Comparison of ENCODE assay signal across 9 cellular contexts in the genomic region with DNA sequence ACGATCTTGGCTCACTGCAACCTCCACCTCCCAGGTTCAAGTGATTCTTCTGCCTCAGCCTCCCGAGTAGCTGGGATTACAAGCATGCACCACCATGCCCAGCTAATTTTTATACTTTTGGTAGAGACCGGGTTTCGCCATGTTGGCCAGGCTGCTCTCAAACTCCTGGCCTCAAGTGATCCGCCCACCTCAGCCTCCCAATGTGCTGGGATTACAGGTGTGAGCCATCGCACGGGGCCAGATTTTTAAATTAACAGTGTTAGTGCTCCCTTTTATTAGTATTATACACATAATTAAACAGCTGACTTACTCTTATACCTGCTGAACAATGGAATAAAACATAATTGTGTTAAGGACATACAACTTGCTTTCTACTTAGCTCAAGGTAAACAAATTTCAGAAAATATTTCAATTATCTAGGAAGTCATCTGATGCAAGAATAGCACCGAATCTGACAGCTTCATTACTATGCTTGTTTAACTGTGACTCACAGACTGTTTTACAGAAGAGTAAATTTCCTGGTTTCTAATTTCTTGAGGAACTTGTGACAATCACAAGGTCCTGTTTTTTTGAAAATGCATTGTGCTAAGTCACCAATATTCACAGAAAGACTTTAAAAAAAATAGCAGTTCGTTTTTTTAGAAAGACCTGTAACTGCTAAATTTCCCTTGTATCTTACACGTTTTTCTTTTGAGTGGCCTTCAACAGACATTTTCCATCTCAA. TPM values are rescaled to one million over a fixed set of nuclear protein-coding genes. Genes with fewer than 3 reads are reported as not detected.
A peak's percentile ranks its signal among the peaks of the same experiment; 100 is the strongest.
DNase-seq lines count a peak whose midpoint lies in the region; TF ChIP-seq lines count a peak whose summit lies in the region.
"Had no signal": no experiment of that assay in that cellular context is flagged by ENCODE, and none has a peak within 500 bp of the region (broad histone marks: within the 10 kb centered on the region; RNA-seq: fewer than 3 reads in every experiment).

No MANE protein-coding gene starts in this region.

- H3K27ac Mint-ChIP-seq in chondrocyte (ENCODE audit: unreplicated experiment) = peak overlapping the region; percentile 98
- H3K27ac Mint-ChIP-seq: activated naive CD8-positive, alpha-beta T cell had no signal

- DNase-seq in AG10803 (ENCODE audit: low read depth) (peak; percentile 87), MV-4-11 (lab: John Stamatoyannopoulos, UW) (peak; percentile 60), chondrocyte (ENCODE audit: low spot score) (no peak), midbrain (lab: John Stamatoyannopoulos, UW) (peak; percentile 22), NCI-H345 (lab: John Stamatoyannopoulos, UW) (no peak), NCI-H2227 (lab: John Stamatoyannopoulos, UW; ENCODE audit: unreplicated experiment) (no peak), occipital lobe (lab: John Stamatoyannopoulos, UW) (no peak)
- DNase-seq in stimulated activated CD4-positive, alpha-beta T cell treated with anti-CD3 and anti-CD28 coated beads, Interleukin-4, amount 100 ng/mL, for 4 hours = no peak

- no peaks in the 10 kb centered on the region for H3K9me3 Mint-ChIP-seq in chondrocyte (ENCODE audit: low read depth)

- H3K4me3 Mint-ChIP-seq in chondrocyte (ENCODE audit: unreplicated experiment) = peak overlapping the region; percentile 1
- H3K4me3 Mint-ChIP-seq: activated naive CD8-positive, alpha-beta T cell had no signal

- H3K4me3 ChIP-seq in AG10803 (ENCODE audit: low read length) = no peak overlapping the region

- no peaks in the 10 kb centered on the region for H3K27me3 Mint-ChIP-seq in chondrocyte (ENCODE audit: low read depth)

- no peak for TF ChIP-seq CTCF in AG10803 (conservative IDR thresholded peaks at IDR 0.05; ENCODE audit: low read length)
- TF ChIP-seq CTCF in chondrocyte (IDR thresholded peaks at IDR 0.05) = no peak

- H3K36me3 Mint-ChIP-seq in chondrocyte (ENCODE audit: low read depth) = no peaks in the 10 kb centered on the region
- H3K36me3 Mint-ChIP-seq: activated naive CD8-positive, alpha-beta T cell had no signal

- H3K4me1 Mint-ChIP-seq in chondrocyte (ENCODE audit: low read depth) = peaks cover 88% of the 10 kb centered on the region

RNA-seq across cellular contexts. Expression of gene SPIRE1, which starts 51.2 kb away (rescaled TPM):
- total RNA-seq in chondrocyte = 38.3 to 65.8 TPM (median 57.8 TPM) in 3 replicates
- total RNA-seq in occipital lobe = 128 TPM

Comparison
In these comparisons a context has a peak if more than half of its experiments do, and no peak if none do; other contexts are left out.
1. DNase-seq: peak in AG10803 (single experiment), MV-4-11 (single experiment) and midbrain (single experiment); none in chondrocyte (single experiment), NCI-H345 (single experiment), NCI-H2227 (single experiment), stimulated activated CD4-positive, alpha-beta T cell treated with anti-CD3 and anti-CD28 coated beads, Interleukin-4, amount 100 ng/mL, for 4 hours (0 of 2) and occipital lobe (single experiment).